27 cellular contexts compared by ENCODE assay signal in the genomic region with DNA sequence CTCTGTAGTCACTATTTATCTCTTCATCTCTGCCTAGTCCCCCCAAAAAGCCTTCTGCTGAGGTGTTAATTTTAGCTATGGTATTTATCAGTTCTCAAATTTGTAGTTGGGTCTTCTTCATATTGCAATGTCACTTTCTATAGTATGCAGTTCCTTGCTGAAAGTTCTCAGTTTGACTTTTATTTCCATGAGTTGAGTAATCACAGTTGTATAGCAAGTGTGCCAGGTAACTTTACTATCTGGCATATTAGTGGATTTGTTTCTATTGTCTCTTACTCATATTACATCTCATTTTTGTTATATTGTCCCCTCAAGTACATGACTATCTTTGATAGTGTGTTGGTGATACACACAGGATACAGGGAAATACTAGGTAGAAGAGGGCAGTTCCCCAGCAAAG.
"Had no signal": no experiment of that assay in that cellular context is flagged by ENCODE, and none has a peak within 500 bp of the region (broad histone marks: within the 10 kb centered on the region; RNA-seq: fewer than 3 reads in every experiment).

No MANE protein-coding gene starts in this region.

- H3K9me3 ChIP-seq: SJCRH30 had no signal

- H3K9me3 Mint-ChIP-seq: activated T-helper 1 cell treated with anti-CD3 and anti-CD28 coated beads, Interleukin-12 subunit alpha, Interleukin-12 subunit beta, Interleukin-2, Interleukin-4 antibody, amounts not matched to agents 30 ng/mL and 10 ng/mL and 1 ng/mL, durations not matched to agents 14 hours and 24 hours and 36 hours; IgD-negative memory B cell; T-helper 2 cell treated with Interferon-gamma antibody and Interleukin-4, amounts not matched to agents 5 μg/mL and 100 μg/mL, for 36 hours had no signal

- ATAC-seq: activated CD4-positive, CD25-positive, alpha-beta regulatory T cell treated with anti-CD3 and anti-CD28 coated beads, Interleukin-2, amount 50 U/mL, for 24 hours; activated CD8-positive, alpha-beta memory T cell treated with anti-CD3 and anti-CD28 coated beads, Interleukin-2, amount 10 ng/mL, durations not matched to agents 7 days and 5 days had no signal

- H3K27me3 ChIP-seq: SJCRH30 had no signal

- H3K36me3 ChIP-seq: SJCRH30 had no signal

- H3K4me1 ChIP-seq: SJCRH30 had no signal

- H3K27ac ChIP-seq: SJCRH30 had no signal

- H3K36me3 Mint-ChIP-seq: activated CD8-positive, alpha-beta memory T cell treated with anti-CD3 and anti-CD28 coated beads, Interleukin-2, amount 10 ng/mL, durations not matched to agents 7 days and 5 days had no signal

- H3K27me3 Mint-ChIP-seq: activated T-cell treated with anti-CD3 and anti-CD28 coated beads, Interleukin-2, amount 50 U/mL, for 24 hours had no signal

- H3K4me3 Mint-ChIP-seq: activated CD8-positive, alpha-beta memory T cell treated with anti-CD3 and anti-CD28 coated beads, Interleukin-2, amount 10 ng/mL, durations not matched to agents 7 days and 5 days; activated naive CD4-positive, alpha-beta T cell treated with anti-CD3 and anti-CD28 coated beads for 36 hours; activated T-cell treated with anti-CD3 and anti-CD28 coated beads, Interleukin-2, amount 50 U/mL, for 24 hours; activated T-helper 1 cell treated with anti-CD3 and anti-CD28 coated beads, Interleukin-12 subunit alpha, Interleukin-12 subunit beta, Interleukin-2, Interleukin-4 antibody, amounts not matched to agents 30 ng/mL and 10 ng/mL and 1 ng/mL, durations not matched to agents 14 hours and 24 hours and 36 hours; brain; T-helper 2 cell treated with Interferon-gamma antibody and Interleukin-4, amounts not matched to agents 5 μg/mL and 100 μg/mL, for 36 hours had no signal

- H3K27ac Mint-ChIP-seq: activated CD8-positive, alpha-beta memory T cell treated with anti-CD3 and anti-CD28 coated beads, Interleukin-2, amount 10 ng/mL, durations not matched to agents 7 days and 5 days; activated naive CD4-positive, alpha-beta T cell treated with anti-CD3 and anti-CD28 coated beads for 36 hours; activated T-cell treated with anti-CD3 and anti-CD28 coated beads, Interleukin-2, amount 50 U/mL, for 24 hours; activated T-helper 1 cell treated with anti-CD3 and anti-CD28 coated beads, Interleukin-12 subunit alpha, Interleukin-12 subunit beta, Interleukin-2, Interleukin-4 antibody, amounts not matched to agents 30 ng/mL and 10 ng/mL and 1 ng/mL, durations not matched to agents 14 hours and 24 hours and 36 hours; brain; IgD-negative memory B cell; T-helper 2 cell treated with Interferon-gamma antibody and Interleukin-4, amounts not matched to agents 5 μg/mL and 100 μg/mL, for 36 hours had no signal

- DNase-seq: activated CD4-positive, alpha-beta T cell treated with anti-CD3 and anti-CD28 coated beads for 48 hours; activated CD4-positive, alpha-beta T cell treated with anti-CD3 and anti-CD28 coated beads, Interleukin-2, amount 50 U/mL, for 48 hours; activated CD8-positive, alpha-beta memory T cell treated with anti-CD3 and anti-CD28 coated beads, Interleukin-2, amount 10 ng/mL, durations not matched to agents 7 days and 5 days; activated effector memory CD4-positive, alpha-beta T cell treated with anti-CD3 and anti-CD28 coated beads, Interleukin-2, amount 50 U/mL, for 16 hours; activated naive CD4-positive, alpha-beta T cell treated with anti-CD3 and anti-CD28 coated beads for 36 hours; activated T-cell treated with anti-CD3 and anti-CD28 coated beads, Interleukin-2, amount 50 U/mL, for 24 hours; amniotic stem cell; KG1; MV-4-11; NCI-H1092 treated with DMSO at 0.1 percent for 48 hours; NCI-H1417 treated with DMSO at 0.1 percent for 48 hours; NCI-H1694; NCI-H2029; NCI-H2107; NCI-H2171 treated with DMSO at 0.1 percent for 48 hours; NCI-H226; NCI-H526; NCI-H774; Right ventricle myocardium superior; RPMI8226; SJCRH30; SK-N-SH had no signal

- H3K4me2 ChIP-seq: SK-N-SH had no signal

- H3K4me3 ChIP-seq: SJCRH30 had no signal
